Comparison of ENCODE assay signal across 8 cellular contexts in the genomic region with DNA sequence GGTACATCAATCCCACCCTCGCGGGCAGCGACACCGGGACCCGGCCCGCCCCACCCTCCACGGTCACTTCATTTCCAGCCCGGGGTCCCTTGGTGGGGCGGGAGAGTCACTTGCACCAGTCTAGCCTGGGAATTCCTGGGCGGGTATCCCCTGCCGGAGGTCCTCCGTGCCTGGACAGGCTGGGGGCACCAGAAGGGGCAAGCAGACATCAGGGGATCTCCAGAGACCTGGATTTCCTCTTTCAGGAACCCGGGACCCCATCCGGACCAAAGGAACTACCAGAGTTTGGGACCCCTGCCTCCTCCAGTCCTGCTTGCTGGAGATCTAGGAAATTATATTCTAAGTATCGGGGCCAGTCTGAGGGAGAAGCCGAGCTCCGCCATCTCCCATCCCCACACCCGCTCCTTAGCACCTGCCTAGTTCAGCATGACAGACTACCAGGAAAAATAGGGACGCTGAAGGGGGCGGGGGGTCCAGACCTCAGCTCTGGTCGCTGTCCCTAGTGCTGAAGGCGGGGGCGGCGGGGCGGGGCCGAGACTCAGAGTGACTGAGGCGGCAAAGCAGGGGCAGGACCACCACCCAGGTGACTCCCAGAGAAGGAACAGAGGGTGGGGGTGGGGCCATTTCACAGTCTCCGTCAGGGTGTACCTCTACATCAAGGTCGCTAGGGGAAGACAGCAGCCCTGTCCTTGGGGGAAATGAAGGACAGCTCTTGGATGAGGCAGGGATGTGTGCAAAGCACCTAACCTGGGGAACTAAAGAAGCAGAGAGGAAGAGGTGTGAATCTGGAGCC. TPM values are rescaled to one million over a fixed set of nuclear protein-coding genes. Genes with fewer than 3 reads are reported as not detected.
A peak's percentile ranks its signal among the peaks of the same experiment; 100 is the strongest.
DNase-seq lines count a peak whose midpoint lies in the region; ATAC-seq, FAIRE-seq and TF ChIP-seq lines count a peak whose summit lies in the region.

No MANE protein-coding gene starts in this region.

- peak overlapping the region; percentile 76 for H3K9ac ChIP-seq in Karpas-422 (ENCODE audit: low read length)

- no peak for DNase-seq in D721Med (ENCODE audit: insufficient read length, low spot score)
- peak; percentile 83 for DNase-seq in Karpas-422
- DNase-seq in SHP77 treated with DMSO at 0.1 percent for 48 hours (lab: John Stamatoyannopoulos, UW), result peak; percentile 76
- DNase-seq in activated naive CD4-positive, alpha-beta T cell (lab: John Stamatoyannopoulos, UW), result peak; percentile 45 to 74 (median 58)
- peak; percentile 70 for DNase-seq in left cardiac atrium
- peak; percentile 27 for DNase-seq in renal cortical epithelial cell (ENCODE audit: low read depth)
- DNase-seq in uterus, result peak; percentile 58 to 59

- ATAC-seq in left cardiac atrium (peak; percentile 14 to 21), HG02763 (IDR thresholded peaks at IDR 0.05; ENCODE audit: unreplicated experiment) (no peak)

- H3K9me2 ChIP-seq in Karpas-422 (replicated peaks; ENCODE audit: insufficient read depth, low read length), result no peaks in the 10 kb centered on the region

- H4K20me1 ChIP-seq in Karpas-422 (ENCODE audit: insufficient read depth, low read depth, low read length), result no peaks in the 10 kb centered on the region

- H3K4me3 ChIP-seq in Karpas-422 (ENCODE audit: low read length) (peak overlapping the region; percentile 76), uterus (peak overlapping the region; percentile 50 to 72)

- TF ChIP-seq POLR2A in uterus (IDR thresholded peaks at IDR 0.05), result no peak

- H3K4me2 ChIP-seq in Karpas-422 (ENCODE audit: low read depth, low read length, poor library complexity, severe bottlenecking), result peak overlapping the region; percentile 91

- peaks cover 7% of the 10 kb centered on the region for H3K79me2 ChIP-seq in Karpas-422 (ENCODE audit: low read length)

- intact Hi-C loops in left cardiac atrium (cut with DNase I), result loop anchor here (2.0 to 5.0 kb wide), 2 partner anchors 44 to 45 kb away; a partner anchor contains a TSS
- intact Hi-C loops in uterus (cut with DNase I; ENCODE audit: low total_unique reads), result loop anchor here (5.0 kb wide), 1 partner anchor 44 kb away; a partner anchor contains a TSS

- FAIRE-seq in D721Med (lab: Jason Lieb, UNC), result no peak

- H3K36me3 ChIP-seq in Karpas-422 (ENCODE audit: insufficient read depth, low read length) (no peaks in the 10 kb centered on the region), uterus (no peaks in the 10 kb centered on the region)

- H3K9me3 ChIP-seq in Karpas-422 (ENCODE audit: low read length) (no peaks in the 10 kb centered on the region), uterus (no peaks in the 10 kb centered on the region)

- no peak overlapping the region for H3K27ac ChIP-seq in Karpas-422 (ENCODE audit: low read length)
- peak overlapping the region; percentile 72 to 73 for H3K27ac ChIP-seq in uterus

- H2AFZ ChIP-seq in Karpas-422 (ENCODE audit: low read length), result 0 out of 2 replicates have a peak overlapping the region, but pooled peaks have one; percentile 72

- TF ChIP-seq CTCF in D721Med (IDR thresholded peaks at IDR 0.05; ENCODE audit: insufficient read depth, missing control alignments) (peak; percentile 35), uterus (IDR thresholded peaks at IDR 0.05) (peak in 2 of 4 experiments; percentile 29 to 30)

- H3K4me1 ChIP-seq in Karpas-422 (ENCODE audit: low read length), result peaks cover 29% of the 10 kb centered on the region
- peaks cover 0 to 10% of the 10 kb centered on the region in 2 donors for H3K4me1 ChIP-seq in uterus

- H3K27me3 ChIP-seq in Karpas-422 (ENCODE audit: low read length) (no peaks in the 10 kb centered on the region), uterus (no peaks in the 10 kb centered on the region)

RNA-seq across cellular contexts. Expression of a gene that starts 0.8 kb away (rescaled TPM):
- 5.9 and 6.3 TPM in 2 replicates for total RNA-seq in Karpas-422 (2014; rRNA removed; shearing (Covaris generic); ENCODE audit: low replicate concordance)
- total RNA-seq in left cardiac atrium (1 to 10 TPM in 1 of 2 donors, under 1 TPM in 1; 0.76 to 1.6 TPM), renal cortical epithelial cell (1.0 and 1.7 TPM in 2 replicates), uterus (1 to 10 TPM in 2 of 4 donors, not detected in 2; 4.2 to 5.5 TPM)

RNA-seq across cellular contexts. Expression of a gene that starts 4.8 kb away (rescaled TPM):
- 78.7 and 99.6 TPM in 2 replicates for total RNA-seq in Karpas-422 (2014; rRNA removed; shearing (Covaris generic); ENCODE audit: low replicate concordance)
- total RNA-seq in left cardiac atrium, result 10 to 100 TPM; 19.7 to 23.8 TPM
- 12.0 and 33.1 TPM in 2 replicates for total RNA-seq in renal cortical epithelial cell
- 10 to 100 TPM; 25.4 to 75.3 (median 39.3) TPM for total RNA-seq in uterus

RNA-seq across cellular contexts. Expression of a gene that starts 15.9 kb away (rescaled TPM):
- 69.7 and 73.5 TPM in 2 replicates for total RNA-seq in Karpas-422 (2014; rRNA removed; shearing (Covaris generic); ENCODE audit: low replicate concordance)
- total RNA-seq in left cardiac atrium (10 to 100 TPM; 53.6 to 66.4 TPM), renal cortical epithelial cell (23.6 and 42.1 TPM in 2 replicates), uterus (10 to 100 TPM in 3 of 4 donors, 1 to 10 TPM in 1; 10.0 to 44.4 (median 29.2) TPM)

RNA-seq across cellular contexts. Expression of a gene that starts 22.8 kb away (rescaled TPM):
- 20.7 and 30.6 TPM in 2 replicates for total RNA-seq in Karpas-422 (2014; rRNA removed; shearing (Covaris generic); ENCODE audit: low replicate concordance)
- 10 to 100 TPM; 16.1 to 18.7 TPM for total RNA-seq in left cardiac atrium
- 5.6 and 10.2 TPM in 2 replicates for total RNA-seq in renal cortical epithelial cell
- 10 to 100 TPM in 2 of 4 donors, 1 to 10 TPM in 2; 5.3 to 28.2 (median 11.7) TPM for total RNA-seq in uterus

RNA-seq across cellular contexts. Expression of a gene that starts 23.1 kb away (rescaled TPM):
- total RNA-seq in Karpas-422 (2014; rRNA removed; shearing (Covaris generic); ENCODE audit: low replicate concordance), result not detected in 2 replicates
- not detected for total RNA-seq in left cardiac atrium
- 0.05 TPM in 1 of 2 replicates, not detected in the other for total RNA-seq in renal cortical epithelial cell
- total RNA-seq in uterus, result under 1 TPM in 1 of 4 donors, not detected in 3; 0.21 TPM
